ENCODE assay signal across 13 cellular contexts in genomic region chr13:20418953-20419352, GRCh38.
DNase-seq lines count a peak whose midpoint lies in the region; ATAC-seq and TF ChIP-seq lines count a peak whose summit lies in the region.
"Had no signal": no experiment of that assay in that cellular context is flagged by ENCODE, and none has a peak within 500 bp of the region (broad histone marks: within the 10 kb centered on the region; RNA-seq: fewer than 3 reads in every experiment).

No MANE protein-coding gene starts in this region.

- no peak for DNase-seq in activated T-cell treated with anti-CD3 and anti-CD28 coated beads, Interleukin-2, amount 50 U/mL, for 72 hours
- no peak for DNase-seq in activated T-cell treated with anti-CD3 and anti-CD28 coated beads, Interleukin-2, amount 50 U/mL, for 1 hour
- DNase-seq in Panc1 (ENCODE audit: low read depth, low spot score), result no peak
- DNase-seq in central memory CD8-positive, alpha-beta T cell (ENCODE audit: low spot score in 2 of 2), result no peak
- DNase-seq in osteoblast (ENCODE audit: insufficient read length, low spot score, missing footprints), result peak; percentile 25
- DNase-seq in HPDE6-E6E7 (ENCODE audit: extremely low spot score), result no peak
- DNase-seq in thyroid gland, result no peak
- DNase-seq: body of pancreas, Caco-2, NCI-H1436 had no signal

- peaks cover under 1% of the 10 kb centered on the region for H4K20me1 ChIP-seq in osteoblast (ENCODE audit: insufficient read depth, low read length)

- BruUV-seq in Panc1 (replicated peaks; lab: Mats Ljungman, UMichigan), result no TSS peak

- H3K4me1 ChIP-seq in Panc1 (ENCODE audit: control insufficient read depth, insufficient read depth, low read length) (peaks cover 12% of the 10 kb centered on the region), osteoblast (ENCODE audit: insufficient read depth, low read length) (peaks cover 5% of the 10 kb centered on the region), thyroid gland (peaks cover 0 to 4% of the 10 kb centered on the region in 2 donors)
- H3K4me1 ChIP-seq: body of pancreas had no signal

- H3K4me3 Mint-ChIP-seq in activated T-cell treated with anti-CD3 and anti-CD28 coated beads, Interleukin-2, amount 50 U/mL, for 72 hours, result no peak overlapping the region
- H3K4me3 Mint-ChIP-seq in central memory CD8-positive, alpha-beta T cell, result no peak overlapping the region
- H3K4me3 Mint-ChIP-seq: memory B cell had no signal

- H2AFZ ChIP-seq in osteoblast (ENCODE audit: low read length), result no peak overlapping the region

- POLR2A ChIA-PET in Panc1 (lab: Charles Lee), result no interaction called here

- CTCF ChIA-PET in Panc1 (lab: Charles Lee), result no interaction called here

- intact Hi-C loops in Panc1 (cut with micrococcal nuclease; ENCODE audit: unreplicated experiment), result loop anchor here (10.0 kb wide), 1 partner anchor 46 kb away; no protein-coding TSS in a partner anchor
- intact Hi-C loops in thyroid gland (cut with DNase I), result no loop called here

- H3K9me3 Mint-ChIP-seq in activated T-cell treated with anti-CD3 and anti-CD28 coated beads, Interleukin-2, amount 50 U/mL, for 72 hours, result peaks cover 5 to 8% of the 10 kb centered on the region in 2 donors
- no peaks in the 10 kb centered on the region for H3K9me3 Mint-ChIP-seq in central memory CD8-positive, alpha-beta T cell
- H3K9me3 Mint-ChIP-seq: memory B cell had no signal

- H3K4me1 Mint-ChIP-seq in activated T-cell treated with anti-CD3 and anti-CD28 coated beads, Interleukin-2, amount 50 U/mL, for 72 hours (ENCODE audit: low read depth), result peaks cover 49% of the 10 kb centered on the region
- H3K4me1 Mint-ChIP-seq in central memory CD8-positive, alpha-beta T cell, result peaks cover 23% of the 10 kb centered on the region

- no peak for ATAC-seq in activated T-cell treated with anti-CD3 and anti-CD28 coated beads, Interleukin-2, amount 50 U/mL, for 72 hours (replicated peaks in 1 of 2)
- ATAC-seq in Panc1 (no peak), GM18505 (IDR thresholded peaks at IDR 0.05; ENCODE audit: unreplicated experiment) (no peak)
- ATAC-seq in central memory CD8-positive, alpha-beta T cell (replicated peaks; ENCODE audit: extremely low read depth, poor library complexity, severe bottlenecking), result no peak

- no peaks in the 10 kb centered on the region for H3K36me3 ChIP-seq in Panc1 (ENCODE audit: control insufficient read depth, insufficient read depth, low read length)
- peaks cover 2% of the 10 kb centered on the region for H3K36me3 ChIP-seq in osteoblast (ENCODE audit: insufficient read depth, low read length)
- H3K36me3 ChIP-seq in thyroid gland, result no peaks in the 10 kb centered on the region
- H3K36me3 ChIP-seq: neutrophil had no signal

- 97% methylated on average over 7 of the region's 7 CpGs for WGBS in thyroid gland, 2 donors

- TF ChIP-seq POLR2A in thyroid gland (IDR thresholded peaks at IDR 0.05) (no peak), GM18505 (IDR thresholded peaks at IDR 0.05; ENCODE audit: borderline replicate concordance, extremely low read depth, insufficient read depth, insufficient read length) (no peak)

- TF ChIP-seq CTCF in Panc1 (IDR thresholded peaks at IDR 0.05) (no peak), osteoblast (IDR thresholded peaks at IDR 0.05; ENCODE audit: extremely low read depth, low read depth, low read length) (no peak), thyroid gland (IDR thresholded peaks at IDR 0.05) (no peak)

- H3K4me2 ChIP-seq in osteoblast (ENCODE audit: insufficient read depth, low read length), result no peak overlapping the region

- H3K27me3 ChIP-seq in Panc1 (ENCODE audit: control insufficient read depth, insufficient read depth, low read length) (no peaks in the 10 kb centered on the region), osteoblast (ENCODE audit: insufficient read depth, low read length) (peaks cover 35% of the 10 kb centered on the region), thyroid gland (no peaks in the 10 kb centered on the region)
- H3K27me3 ChIP-seq: body of pancreas had no signal

- H3K79me2 ChIP-seq in osteoblast (ENCODE audit: insufficient read depth, low read length), result no peaks in the 10 kb centered on the region

- H3K27me3 Mint-ChIP-seq in activated T-cell treated with anti-CD3 and anti-CD28 coated beads, Interleukin-2, amount 50 U/mL, for 72 hours (ENCODE audit: low read depth), result peaks cover 17% of the 10 kb centered on the region
- H3K27me3 Mint-ChIP-seq in central memory CD8-positive, alpha-beta T cell, result no peaks in the 10 kb centered on the region
- H3K27me3 Mint-ChIP-seq: memory B cell had no signal

- in situ Hi-C loops in Panc1 (cut with HindIII; ENCODE audit: low pct_unique_long_range_greater_than_20kb, low sequenced_read_pairs), result no loop called here

- H3K27ac Mint-ChIP-seq in activated T-cell treated with anti-CD3 and anti-CD28 coated beads, Interleukin-2, amount 50 U/mL, for 72 hours, result peak overlapping the region; percentile 58
- peak overlapping the region; percentile 7 for H3K27ac Mint-ChIP-seq in central memory CD8-positive, alpha-beta T cell (ENCODE audit: low read depth)
- H3K27ac Mint-ChIP-seq: memory B cell had no signal

- H3K27ac ChIP-seq in Panc1 (ENCODE audit: low read length) (peak overlapping the region; percentile 84), osteoblast (ENCODE audit: low read depth, low read length) (no peak overlapping the region), thyroid gland (no peak overlapping the region)
- H3K27ac ChIP-seq: body of pancreas, neutrophil had no signal

- H3K4me3 ChIP-seq in Panc1 (ENCODE audit: low read depth in 2 of 2, low read length in 2 of 2) (no peak overlapping the region), osteoblast (ENCODE audit: insufficient read depth, low read length) (no peak overlapping the region), thyroid gland (replicated peaks in 1 of 3) (no peak overlapping the region)
- H3K4me3 ChIP-seq: body of pancreas had no signal

- H3K9me3 ChIP-seq in Panc1 (ENCODE audit: control insufficient read depth, insufficient read depth, low read depth, low read length) (no peaks in the 10 kb centered on the region; the same call in 1 of the 2 replicates), osteoblast (ENCODE audit: low read depth, low read length) (no peaks in the 10 kb centered on the region), thyroid gland (no peaks in the 10 kb centered on the region)
- H3K9me3 ChIP-seq: body of pancreas, Caco-2, neutrophil had no signal

- peaks cover 16% of the 10 kb centered on the region in 2 donors for H3K36me3 Mint-ChIP-seq in activated T-cell treated with anti-CD3 and anti-CD28 coated beads, Interleukin-2, amount 50 U/mL, for 72 hours (ENCODE audit: insufficient read depth in 2 of 2)
- peaks cover 2% of the 10 kb centered on the region for H3K36me3 Mint-ChIP-seq in central memory CD8-positive, alpha-beta T cell (ENCODE audit: insufficient read depth)
